Comparison of ENCODE assay signal across 14 cellular contexts in the genomic region with DNA sequence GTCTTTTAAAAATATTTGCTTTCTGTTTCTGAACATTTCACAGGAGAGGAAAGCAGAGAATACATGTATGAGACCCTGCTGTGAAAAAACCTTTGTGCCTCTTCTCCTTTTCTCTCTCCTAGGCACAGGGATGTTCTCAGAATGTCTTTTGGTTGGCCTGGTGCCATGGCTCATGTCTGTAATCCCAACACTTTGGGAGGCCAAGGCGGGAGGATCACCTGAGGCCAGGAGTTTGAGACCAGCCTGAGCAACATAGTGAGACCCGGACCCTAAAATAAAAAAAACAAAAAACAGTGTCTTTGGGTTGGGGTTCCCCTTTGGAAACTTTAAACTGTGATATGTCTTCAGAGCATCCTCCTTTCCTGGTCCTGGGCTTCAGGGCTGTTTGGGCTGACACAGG. TPM values are rescaled to one million over a fixed set of nuclear protein-coding genes. Genes with fewer than 3 reads are reported as not detected.
A peak's percentile ranks its signal among the peaks of the same experiment; 100 is the strongest.
DNase-seq lines count a peak whose midpoint lies in the region; ATAC-seq and TF ChIP-seq lines count a peak whose summit lies in the region.
"Had no signal": no experiment of that assay in that cellular context is flagged by ENCODE, and none has a peak within 500 bp of the region (broad histone marks: within the 10 kb centered on the region; RNA-seq: fewer than 3 reads in every experiment).

No MANE protein-coding gene starts in this region.

- ATAC-seq in activated B cell treated with CpG ODN at 0.5 μM for 24 hours (ENCODE audit: low read depth): no peak
- no peak for ATAC-seq in stimulated activated naive B cell treated with anti-CD40 and anti-IgM and Interleukin-4, amounts not matched to agents 10 μg/mL and 1 μg/mL and 100 μg/mL, for 72 hours (replicated peaks)
- no peak for ATAC-seq in HG03439 (IDR thresholded peaks at IDR 0.05; ENCODE audit: unreplicated experiment)

- TF ChIP-seq POLR2A in esophagus muscularis mucosa (IDR thresholded peaks at IDR 0.05; ENCODE audit: low read depth): no peak
- TF ChIP-seq POLR2A in suprapubic skin (IDR thresholded peaks at IDR 0.05): no peak

- peaks cover 23% of the 10 kb centered on the region for H3K36me3 Mint-ChIP-seq in activated B cell treated with CpG ODN at 0.5 μM for 24 hours (ENCODE audit: low read depth)
- peaks cover 36 to 44% of the 10 kb centered on the region in 2 donors for H3K36me3 Mint-ChIP-seq in stimulated activated naive B cell treated with anti-CD40 and anti-IgM and Interleukin-4, amounts not matched to agents 10 μg/mL and 1 μg/mL and 100 μg/mL, for 72 hours

- H3K4me1 Mint-ChIP-seq in activated B cell treated with CpG ODN at 0.5 μM for 24 hours: peaks cover 53% of the 10 kb centered on the region
- H3K4me1 Mint-ChIP-seq in stimulated activated naive B cell treated with anti-CD40 and anti-IgM and Interleukin-4, amounts not matched to agents 10 μg/mL and 1 μg/mL and 100 μg/mL, for 72 hours: peaks cover 24 to 47% of the 10 kb centered on the region in 2 donors

- H3K27me3 Mint-ChIP-seq in activated B cell treated with CpG ODN at 0.5 μM for 24 hours: no peaks in the 10 kb centered on the region
- H3K27me3 Mint-ChIP-seq in stimulated activated naive B cell treated with anti-CD40 and anti-IgM and Interleukin-4, amounts not matched to agents 10 μg/mL and 1 μg/mL and 100 μg/mL, for 72 hours: no peaks in the 10 kb centered on the region

- H3K27me3 ChIP-seq in cardiac muscle cell (no peaks in the 10 kb centered on the region), right atrium auricular region (no peaks in the 10 kb centered on the region), iPS-18a (ENCODE audit: control insufficient read depth, insufficient read depth, low read length) (no peaks in the 10 kb centered on the region), esophagus muscularis mucosa (no peaks in the 10 kb centered on the region), suprapubic skin (no peaks in the 10 kb centered on the region)

- H3K4me3 Mint-ChIP-seq in activated B cell treated with CpG ODN at 0.5 μM for 24 hours: peak overlapping the region; percentile 75
- peak overlapping the region; percentile 81 to 83 for H3K4me3 Mint-ChIP-seq in stimulated activated naive B cell treated with anti-CD40 and anti-IgM and Interleukin-4, amounts not matched to agents 10 μg/mL and 1 μg/mL and 100 μg/mL, for 72 hours

- H3K9me3 ChIP-seq in cardiac muscle cell (ENCODE audit: low read depth): no peaks in the 10 kb centered on the region
- H3K9me3 ChIP-seq in right atrium auricular region: no peaks in the 10 kb centered on the region
- H3K9me3 ChIP-seq in iPS-18a (ENCODE audit: control insufficient read depth, low read depth, low read length): no peaks in the 10 kb centered on the region
- H3K9me3 ChIP-seq in esophagus muscularis mucosa: no peaks in the 10 kb centered on the region
- no peaks in the 10 kb centered on the region for H3K9me3 ChIP-seq in suprapubic skin
- H3K9me3 ChIP-seq: thoracic aorta had no signal

- H3K27ac Mint-ChIP-seq in activated B cell treated with CpG ODN at 0.5 μM for 24 hours: no peak overlapping the region
- peak overlapping the region; percentile 88 for H3K27ac Mint-ChIP-seq in stimulated activated naive B cell treated with anti-CD40 and anti-IgM and Interleukin-4, amounts not matched to agents 10 μg/mL and 1 μg/mL and 100 μg/mL, for 72 hours

- no peaks in the 10 kb centered on the region for H3K36me3 ChIP-seq in cardiac muscle cell
- no peaks in the 10 kb centered on the region for H3K36me3 ChIP-seq in right atrium auricular region
- no peaks in the 10 kb centered on the region for H3K36me3 ChIP-seq in iPS-18a (ENCODE audit: control insufficient read depth, low read depth, low read length)
- H3K36me3 ChIP-seq in esophagus muscularis mucosa: peaks cover 0 to 3% (median 0%) of the 10 kb centered on the region in 4 donors
- no peaks in the 10 kb centered on the region for H3K36me3 ChIP-seq in suprapubic skin
- H3K36me3 ChIP-seq: thoracic aorta had no signal

- H3K9ac ChIP-seq in iPS-18a (ENCODE audit: low read length): peak overlapping the region; percentile 92

- H3K4me1 ChIP-seq in cardiac muscle cell (ENCODE audit: low read depth) (peaks cover 6% of the 10 kb centered on the region), right atrium auricular region (peaks cover 0 to 18% of the 10 kb centered on the region in 2 donors), iPS-18a (ENCODE audit: control insufficient read depth, low read depth, low read length) (peaks cover 7% of the 10 kb centered on the region), esophagus muscularis mucosa (peaks cover 10 to 42% (median 36%) of the 10 kb centered on the region in 4 donors), suprapubic skin (peaks cover 11% of the 10 kb centered on the region)

- CTCF ChIA-PET in activated B cell treated with CpG ODN at 0.5 μM for 24 hours (lab: Charles Lee): interaction anchor here (0.7 kb wide), 1 partner anchor 69 kb away, joined by 3 read pairs; no protein-coding TSS in a partner anchor

- H3K27ac ChIP-seq in cardiac muscle cell (no peak overlapping the region), right atrium auricular region (no peak overlapping the region), iPS-18a (ENCODE audit: low read length) (no peak overlapping the region), esophagus muscularis mucosa (replicated peaks in 1 of 4) (no peak overlapping the region), suprapubic skin (no peak overlapping the region)
- H3K27ac ChIP-seq: thoracic aorta had no signal

- no peak for TF ChIP-seq CTCF in cardiac muscle cell (IDR thresholded peaks at IDR 0.05; ENCODE audit: low read depth, low read length)
- TF ChIP-seq CTCF in right atrium auricular region (IDR thresholded peaks at IDR 0.05): no peak
- TF ChIP-seq CTCF in activated B cell treated with CpG ODN at 0.5 μM for 24 hours (IDR thresholded peaks at IDR 0.05): no peak
- no peak for TF ChIP-seq CTCF in esophagus muscularis mucosa (IDR thresholded peaks at IDR 0.05)
- no peak for TF ChIP-seq CTCF in suprapubic skin (IDR thresholded peaks at IDR 0.05)

- DNase-seq in cardiac muscle cell (ENCODE audit: low read depth in 1 of 2, low spot score in 1 of 2) (no peak), right atrium auricular region (ENCODE audit: low spot score) (no peak), activated B cell treated with CpG ODN at 0.5 μM for 24 hours (no peak), esophagus muscularis mucosa (ENCODE audit: extremely low spot score) (no peak), suprapubic skin (ENCODE audit: low spot score in 2 of 2) (no peak)
- no peak for DNase-seq in stimulated activated naive B cell treated with anti-CD40 and anti-IgM and Interleukin-4, amounts not matched to agents 10 μg/mL and 1 μg/mL and 100 μg/mL, for 72 hours
- DNase-seq: anterior cingulate cortex; C1 segment of cervical spinal cord; midbrain; NCI-H748 treated with DMSO at 0.1 percent for 48 hours; stimulated activated CD4-positive, alpha-beta T cell treated with anti-CD3 and anti-CD28 coated beads, Interleukin-1b, Interleukin-23, amount 100 ng/mL, for 48 hours had no signal

- POLR2A ChIA-PET in activated B cell treated with CpG ODN at 0.5 μM for 24 hours (lab: Charles Lee): interaction anchor here (0.6 to 0.9 kb wide), 2 partner anchors 11 to 325 kb away, joined by 3 to 5 read pairs; no protein-coding TSS in a partner anchor

- intact Hi-C loops in activated B cell treated with CpG ODN at 0.5 μM for 24 hours (cut with micrococcal nuclease) (no loop called here), esophagus muscularis mucosa (cut with DNase I) (no loop called here)

- H3K4me3 ChIP-seq in cardiac muscle cell (peak overlapping the region; percentile 84), right atrium auricular region (no peak overlapping the region), iPS-18a (ENCODE audit: low read length) (peak overlapping the region; percentile 98), esophagus muscularis mucosa (no peak overlapping the region), suprapubic skin (no peak overlapping the region)

- H3K9me3 Mint-ChIP-seq in activated B cell treated with CpG ODN at 0.5 μM for 24 hours: no peaks in the 10 kb centered on the region
- H3K9me3 Mint-ChIP-seq in stimulated activated naive B cell treated with anti-CD40 and anti-IgM and Interleukin-4, amounts not matched to agents 10 μg/mL and 1 μg/mL and 100 μg/mL, for 72 hours: no peaks in the 10 kb centered on the region

- no peak for TF ChIP-seq EP300 in esophagus muscularis mucosa (IDR thresholded peaks at IDR 0.05)
- TF ChIP-seq EP300 in suprapubic skin (IDR thresholded peaks at IDR 0.05): no peak

- 94% methylated on average over 2 of the region's 2 CpGs for WGBS in esophagus muscularis mucosa
- WGBS in suprapubic skin: 85% methylated on average over 2 of the region's 2 CpGs

RNA-seq across cellular contexts. Expression of gene ZNF627, which starts 1.5 kb away (rescaled TPM):
- total RNA-seq in cardiac muscle cell (19.9 and 23.0 TPM in 2 replicates), right atrium auricular region (1 to 10 TPM; 6.0 to 6.7 TPM), activated B cell treated with CpG ODN at 0.5 μM for 24 hours (17.0 and 17.6 TPM in 2 replicates), esophagus muscularis mucosa (10 to 100 TPM in 1 of 4 donors, 1 to 10 TPM in 3; 7.8 to 10.2 (median 7.9) TPM), suprapubic skin (1 to 10 TPM; 6.1 to 8.9 (median 7.9) TPM)
- polyA plus RNA-seq in cardiac muscle cell: 17.5 and 19.4 TPM in 2 replicates

RNA-seq across cellular contexts. Expression of gene ACP5, which starts 21.3 kb away (rescaled TPM):
- total RNA-seq in cardiac muscle cell: 1.9 TPM in 1 of 2 replicates, not detected in the other
- polyA plus RNA-seq in cardiac muscle cell: 1.1 and 1.2 TPM in 2 replicates
- total RNA-seq in right atrium auricular region: 1 to 10 TPM; 3.2 to 3.6 TPM
- total RNA-seq in activated B cell treated with CpG ODN at 0.5 μM for 24 hours: 47.6 and 50.9 TPM in 2 replicates
- total RNA-seq in esophagus muscularis mucosa: 10 to 100 TPM in 3 of 4 donors, 1 to 10 TPM in 1; 7.3 to 16.0 (median 13.3) TPM
- 10 to 100 TPM; 18.0 to 40.1 (median 32.8) TPM for total RNA-seq in suprapubic skin

RNA-seq across cellular contexts. Expression of gene ELOF1, which starts 39.7 kb away (rescaled TPM):
- total RNA-seq in cardiac muscle cell (44.3 and 45.3 TPM in 2 replicates), right atrium auricular region (10 to 100 TPM; 17.1 to 32.5 TPM), activated B cell treated with CpG ODN at 0.5 μM for 24 hours (61.7 and 66.1 TPM in 2 replicates), esophagus muscularis mucosa (10 to 100 TPM; 27.0 to 39.1 (median 30.5) TPM), suprapubic skin (10 to 100 TPM; 30.6 to 55.3 (median 41.1) TPM)
- 80.2 and 98.6 TPM in 2 replicates for polyA plus RNA-seq in cardiac muscle cell

Comparison
In these comparisons a context has a peak if more than half of its experiments do, and no peak if none do; other contexts are left out.
1. H3K4me3 ChIP-seq: peak in cardiac muscle cell (single experiment) and iPS-18a (single experiment); none in right atrium auricular region (0 of 2), esophagus muscularis mucosa (0 of 4) and suprapubic skin (single experiment).